In genomic region chr11:40986320-40986719, GRCh38 we compare ENCODE assay signal across 28 cellular contexts.
"Had no signal": no experiment of that assay in that cellular context is flagged by ENCODE, and none has a peak within 500 bp of the region (broad histone marks: within the 10 kb centered on the region; RNA-seq: fewer than 3 reads in every experiment).

No MANE protein-coding gene starts in this region.

- H3K27me3 ChIP-seq: adrenal gland, cardiac muscle cell, MG63 had no signal

- DNase-seq: activated CD4-positive, alpha-beta T cell treated with anti-CD3 and anti-CD28 coated beads for 48 hours; activated CD4-positive, alpha-beta T cell treated with anti-CD3 and anti-CD28 coated beads, Interleukin-2, amount 50 U/mL, for 4 hours; activated CD4-positive, CD25-positive, alpha-beta regulatory T cell treated with anti-CD3 and anti-CD28 coated beads, Interleukin-2, amount 50 U/mL, for 72 hours; activated CD8-positive, alpha-beta memory T cell treated with anti-CD3 and anti-CD28 coated beads, Interleukin-2, amount 50 U/mL, for 48 hours; activated CD8-positive, alpha-beta T cell treated with anti-CD3 and anti-CD28 coated beads, Interleukin-2, amount 10 ng/mL, durations not matched to agents 7 days and 5 days; activated naive CD4-positive, alpha-beta T cell treated with anti-CD3 and anti-CD28 coated beads, Interleukin-2, amount 50 U/mL, for 16 hours; activated naive CD8-positive, alpha-beta T cell treated with anti-CD3 and anti-CD28 coated beads, Interleukin-2, amount 10 ng/mL, durations not matched to agents 7 days and 5 days; activated T-cell treated with anti-CD3 and anti-CD28 coated beads, Interleukin-2, amount 50 U/mL, for 1 hour; adrenal gland; anterior cingulate cortex; MG63; MV-4-11; NCI-H1092 treated with DMSO at 0.1 percent for 48 hours; NCI-H1417 treated with DMSO at 0.1 percent for 48 hours; NCI-H1694; NCI-H2029; NCI-H2107; NCI-H2171 treated with DMSO at 0.1 percent for 48 hours; NCI-H226; NCI-H69; NK-92 treated with Interleukin-12 subunit alpha and Interleukin-12 subunit beta, amount 100 ng/mL, for 24 hours; OCI-M1; SHP77 had no signal

- H3K4me1 Mint-ChIP-seq: activated naive CD8-positive, alpha-beta T cell treated with anti-CD3 and anti-CD28 coated beads, Interleukin-2, amount 10 ng/mL, durations not matched to agents 7 days and 5 days; WTC11 had no signal

- H3K27ac Mint-ChIP-seq: activated CD8-positive, alpha-beta T cell treated with anti-CD3 and anti-CD28 coated beads, Interleukin-2, amount 10 ng/mL, durations not matched to agents 7 days and 5 days; activated naive CD8-positive, alpha-beta T cell treated with anti-CD3 and anti-CD28 coated beads, Interleukin-2, amount 10 ng/mL, durations not matched to agents 7 days and 5 days; T-helper 1 cell treated with Interleukin-12 subunit alpha and Interleukin-12 subunit beta and Interleukin-4 antibody, amounts not matched to agents 30 μg/mL and 1 μg/mL, for 36 hours; WTC11 had no signal

- H3K27ac ChIP-seq: adrenal gland, cardiac muscle cell, RWPE1 had no signal

- H3K27me3 Mint-ChIP-seq: activated naive CD8-positive, alpha-beta T cell treated with anti-CD3 and anti-CD28 coated beads, Interleukin-2, amount 10 ng/mL, durations not matched to agents 7 days and 5 days had no signal

- ATAC-seq: activated CD8-positive, alpha-beta T cell treated with anti-CD3 and anti-CD28 coated beads, Interleukin-2, amount 10 ng/mL, durations not matched to agents 7 days and 5 days; Panc1; WTC11 had no signal

- H3K36me3 Mint-ChIP-seq: activated naive CD8-positive, alpha-beta T cell treated with anti-CD3 and anti-CD28 coated beads, Interleukin-2, amount 10 ng/mL, durations not matched to agents 7 days and 5 days had no signal

- H3K4me1 ChIP-seq: adrenal gland had no signal

- H3K4me3 ChIP-seq: adrenal gland, cardiac muscle cell, MG63 had no signal

- H3K4me3 Mint-ChIP-seq: activated CD8-positive, alpha-beta T cell treated with anti-CD3 and anti-CD28 coated beads, Interleukin-2, amount 10 ng/mL, durations not matched to agents 7 days and 5 days; activated naive CD8-positive, alpha-beta T cell treated with anti-CD3 and anti-CD28 coated beads, Interleukin-2, amount 10 ng/mL, durations not matched to agents 7 days and 5 days; T-helper 1 cell treated with Interleukin-12 subunit alpha and Interleukin-12 subunit beta and Interleukin-4 antibody, amounts not matched to agents 30 μg/mL and 1 μg/mL, for 36 hours; WTC11 had no signal

- H3K9me3 ChIP-seq: adrenal gland, MG63 had no signal

- H3K36me3 ChIP-seq: adrenal gland, cardiac muscle cell, MG63 had no signal
